In the genomic region with DNA sequence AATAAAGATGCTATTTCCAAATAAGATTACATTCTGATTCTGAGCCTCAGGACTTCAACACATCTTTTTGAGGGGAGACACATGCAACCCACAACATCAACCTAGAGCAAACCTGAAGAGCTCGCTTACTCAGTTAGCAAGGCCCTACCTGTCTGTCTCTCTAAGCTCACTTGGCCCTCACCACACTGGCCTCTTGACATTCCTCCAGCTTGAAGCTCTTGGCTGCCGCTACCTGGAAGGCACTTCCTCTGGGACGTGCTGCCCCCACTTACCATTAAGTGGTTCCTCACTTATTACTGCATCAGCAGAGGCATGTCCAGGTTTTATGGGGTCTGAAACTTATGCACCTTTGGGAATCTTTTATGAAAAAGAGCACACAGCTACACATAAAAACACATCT, we compare ENCODE assay signal across 6 cellular contexts.
"Had no signal": no experiment of that assay in that cellular context is flagged by ENCODE, and none has a peak within 500 bp of the region (broad histone marks: within the 10 kb centered on the region; RNA-seq: fewer than 3 reads in every experiment).

No MANE protein-coding gene starts in this region.

- ATAC-seq: GM23338, K562 had no signal

- DNase-seq: H9, HCEC 1CT, IMR-90, KG1 had no signal

- H2AFZ ChIP-seq: GM23338 had no signal

- H3K4me2 ChIP-seq: GM23338 had no signal

- H3K4me3 ChIP-seq: GM23338, K562 had no signal
